1 cellular context compared by ENCODE assay signal in genomic region chrX:100410901-100411801, GRCh38.
TF ChIP-seq lines count a peak whose summit lies in the region.

No MANE protein-coding gene starts in this region.

TF ChIP-seq in SK-N-SH, 30 proteins besides CTCF, POLR2A, EP300 and RAD21 (continued from another document):
- TF ChIP-seq ZBTB33 (IDR thresholded peaks at IDR 0.05; ENCODE audit: borderline replicate concordance, low read depth) (no peak), GABPA (IDR thresholded peaks at IDR 0.05; ENCODE audit: low read depth) (no peak), NFIC (IDR thresholded peaks at IDR 0.05; ENCODE audit: borderline replicate concordance) (no peak), FOXJ3 (CRISPR knock-in tag; IDR thresholded peaks at IDR 0.05) (no peak), SMC3 (IDR thresholded peaks at IDR 0.05; ENCODE audit: low read depth, low read length) (no peak), MXI1 (IDR thresholded peaks at IDR 0.05; ENCODE audit: low read depth, low read length) (no peak), USF1 (IDR thresholded peaks at IDR 0.05; ENCODE audit: borderline replicate concordance, low read depth) (no peak), USF2 (IDR thresholded peaks at IDR 0.05; ENCODE audit: borderline replicate concordance, low read depth, low read length) (no peak), JUND (IDR thresholded peaks at IDR 0.05) (no peak)
